8 cellular contexts compared by ENCODE assay signal in the genomic region with DNA sequence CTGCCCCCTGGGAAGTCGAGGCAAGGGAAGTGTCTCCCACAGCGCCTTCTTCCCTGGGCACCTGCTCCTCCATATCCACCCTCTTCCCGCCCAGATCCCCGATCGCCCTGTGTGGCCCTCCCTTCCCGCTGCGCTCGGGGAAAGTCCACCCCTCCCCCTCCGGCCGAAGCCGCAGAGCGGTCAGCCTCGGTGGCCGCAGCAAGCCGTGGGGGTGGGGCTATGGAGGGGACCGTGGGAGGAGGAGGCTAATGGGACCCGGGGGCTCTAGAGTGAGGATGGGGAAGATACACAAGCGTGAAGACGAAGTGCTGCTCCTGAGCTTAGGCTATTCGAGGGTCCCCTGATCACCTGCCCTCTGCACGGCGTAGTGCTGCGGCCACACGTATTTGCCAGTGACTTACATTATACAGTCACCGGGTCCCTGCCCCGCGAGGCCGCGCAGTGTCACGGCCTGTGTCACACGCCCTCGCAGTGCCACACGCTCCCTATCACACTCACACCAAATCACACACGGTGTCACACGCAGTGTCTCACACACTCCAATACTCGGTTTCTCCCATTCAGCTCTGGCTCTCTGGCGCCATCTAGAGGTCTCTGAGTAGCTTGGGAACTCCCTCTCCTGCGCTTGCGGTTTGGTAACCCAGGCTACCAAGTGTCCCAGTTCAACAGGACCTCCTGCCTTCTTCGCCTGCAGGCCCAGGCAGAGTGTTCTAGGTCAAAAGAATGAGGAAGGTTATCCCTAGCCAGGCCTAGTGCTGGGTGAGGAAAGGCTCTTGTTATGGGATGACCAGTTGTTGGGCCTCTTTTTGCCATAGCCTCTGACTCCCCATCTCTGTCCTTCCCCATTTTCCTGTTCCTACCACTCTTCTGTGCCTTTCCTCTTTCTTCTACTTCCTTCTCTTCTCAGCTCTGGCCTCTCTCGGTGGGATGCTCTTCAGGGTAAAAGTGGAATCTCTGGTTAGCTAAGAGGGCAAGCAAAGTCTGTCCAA. TPM values are rescaled to one million over a fixed set of nuclear protein-coding genes. Genes with fewer than 3 reads are reported as not detected.
DNase-seq lines count a peak whose midpoint lies in the region; ATAC-seq, FAIRE-seq and TF ChIP-seq lines count a peak whose summit lies in the region.

No MANE protein-coding gene starts in this region.

- peak; percentile 94 for FAIRE-seq in H1 (lab: Jason Lieb, UNC)

- intact Hi-C loops in CD4-positive, alpha-beta memory T cell (cut with micrococcal nuclease) = loop anchor here (1.0 to 5.0 kb wide), 9 partner anchors 30 to 263 kb away; partner anchors contain the start of gene DELE1

- H3K4me1 Mint-ChIP-seq in CD4-positive, alpha-beta memory T cell = peaks cover 20 to 51% (median 30%) of the 10 kb centered on the region in 4 donors

- peaks cover 0 to 3% (median 0%) of the 10 kb centered on the region in 8 donors for H3K9me3 Mint-ChIP-seq in CD4-positive, alpha-beta memory T cell

- TF ChIP-seq RAD21 in H1 (IDR thresholded peaks at IDR 0.05 in 1 of 2, conservative IDR thresholded peaks at IDR 0.05 in 1 of 2; ENCODE audit: low read depth in 2 of 2, low read length in 2 of 2) = peak; percentile 92 to 94

- no peak overlapping the region for H3K27ac ChIP-seq in CD4-positive, alpha-beta memory T cell (ENCODE audit: low read depth, low read length)
- H3K27ac ChIP-seq in H1 (ENCODE audit: low read depth, low read length) (peak overlapping the region; percentile 75), mesenchymal stem cell (ENCODE audit: low read length, poor library complexity, severe bottlenecking) (no peak overlapping the region)

- H4K5ac ChIP-seq in H1 (ENCODE audit: insufficient read length, low read depth, low read length) = peak overlapping the region; percentile 76

- H3K4me1 ChIP-seq in CD4-positive, alpha-beta memory T cell (ENCODE audit: insufficient read depth, low read length) = peaks cover 40% of the 10 kb centered on the region
- H3K4me1 ChIP-seq in H1 (replicated peaks in 1 of 4; ENCODE audit: control insufficient read depth in 3 of 4, insufficient read depth in 4 of 4, low read length in 3 of 4) (peaks cover 24 to 62% (median 45%) of the 10 kb centered on the region in 4 experiments), mesenchymal stem cell (ENCODE audit: control insufficient read depth, insufficient read depth, low read depth, low read length) (peaks cover 32% of the 10 kb centered on the region)

- H3K27me3 ChIP-seq in CD4-positive, alpha-beta memory T cell (ENCODE audit: insufficient read depth, low read length) = peaks cover 60% of the 10 kb centered on the region
- H3K27me3 ChIP-seq in H1 (replicated peaks in 1 of 4; ENCODE audit: control insufficient read depth in 3 of 4, extremely low read depth in 1 of 4, insufficient read depth in 3 of 4, low read length in 3 of 4) (peaks cover 0 to 4% (median 0%) of the 10 kb centered on the region in 4 experiments; a peak in 1 of 7 replicates), mesenchymal stem cell (ENCODE audit: control insufficient read depth in 1 of 2, insufficient read depth in 1 of 2, low read length in 2 of 2) (peaks cover 89 to 93% of the 10 kb centered on the region in 2 experiments)

- peak overlapping the region; percentile 80 for H2BK120ac ChIP-seq in H1 (replicated peaks; ENCODE audit: low read depth, low read length)
- H2BK120ac ChIP-seq in mesenchymal stem cell (ENCODE audit: low read depth, low read length) = no peak overlapping the region

- H3K14ac ChIP-seq in H1 (ENCODE audit: insufficient read length) = no peak overlapping the region
- no peak overlapping the region for H3K14ac ChIP-seq in mesenchymal stem cell (ENCODE audit: low read length in 2 of 2)

- H3K18ac ChIP-seq in H1 (ENCODE audit: extremely low read depth, low read length) (peak overlapping the region; percentile 98), mesenchymal stem cell (ENCODE audit: low read depth in 1 of 2, low read length in 2 of 2) (no peak overlapping the region)

- TF ChIP-seq POLR2A in H1 (IDR thresholded peaks at IDR 0.05; ENCODE audit: control extremely low read depth in 1 of 2, low read depth in 2 of 2, low read length in 2 of 2) = no peak; a peak in 1 of 3 replicates

- peak overlapping the region; percentile 99 for H2BK12ac ChIP-seq in H1 (ENCODE audit: low read depth, low read length)
- H2BK12ac ChIP-seq in mesenchymal stem cell (ENCODE audit: low read length in 2 of 2) = no peak overlapping the region

- H2AFZ ChIP-seq in H1 (ENCODE audit: low read length) (peak overlapping the region; percentile 2; the same call in 1 of the 2 replicates), mesenchymal stem cell (ENCODE audit: low read depth, low read length) (no peak overlapping the region)

- peak overlapping the region; percentile 78 to 92 (median 86) for H3K4me3 Mint-ChIP-seq in CD4-positive, alpha-beta memory T cell

- H2BK5ac ChIP-seq in H1 (ENCODE audit: low read depth, low read length) = peak overlapping the region; percentile 97
- no peak overlapping the region for H2BK5ac ChIP-seq in mesenchymal stem cell (ENCODE audit: low read depth, low read length, poor library complexity, severe bottlenecking)

- peak; percentile 88 to 93 (median 90) for DNase-seq in CD4-positive, alpha-beta memory T cell
- DNase-seq in HPDE6-E6E7 (ENCODE audit: extremely low spot score) = peak; percentile 82
- peak; percentile 69 for DNase-seq in NK-92 treated with Interleukin-12 subunit alpha and Interleukin-12 subunit beta, amount 100 ng/mL, for 24 hours (lab: John Stamatoyannopoulos, UW)
- DNase-seq in activated CD8-positive, alpha-beta memory T cell treated with anti-CD3 and anti-CD28 coated beads for 48 hours (ENCODE audit: low read depth in 2 of 3, low spot score in 2 of 3) = peak; percentile 62 to 78 (median 70)
- DNase-seq in H1 (ENCODE audit: low read depth in 1 of 2, low spot score in 2 of 2) = peak in 1 of 2 experiments; percentile 92
- DNase-seq in mesenchymal stem cell = peak; percentile 92
- DNase-seq in stimulated activated CD8-positive, alpha-beta memory T cell treated with anti-CD3 and anti-CD28 coated beads, Interleukin-12 subunit alpha, Interleukin-12 subunit beta, amount 100 ng/mL, for 1 hour (ENCODE audit: low read depth) = peak; percentile 85

- peak overlapping the region; percentile 95 for H3K4ac ChIP-seq in H1 (replicated peaks; ENCODE audit: insufficient read length, low read depth, low read length)
- H3K4ac ChIP-seq in mesenchymal stem cell (ENCODE audit: low read depth in 1 of 2, low read length in 2 of 2) = no peak overlapping the region

- H3K23me2 ChIP-seq in H1 (ENCODE audit: low read depth, low read length) = peaks cover 37% of the 10 kb centered on the region

- H2BK15ac ChIP-seq in H1 (ENCODE audit: low read length) (peak overlapping the region; percentile 92), mesenchymal stem cell (ENCODE audit: low read depth, poor library complexity, severe bottlenecking) (no peak overlapping the region)

- no peaks in the 10 kb centered on the region for H3K36me3 Mint-ChIP-seq in CD4-positive, alpha-beta memory T cell

- H3K79me1 ChIP-seq in H1 (ENCODE audit: low read depth, low read length) (peaks cover 8% of the 10 kb centered on the region; the same call in 1 of the 2 replicates), mesenchymal stem cell (replicated peaks; ENCODE audit: low read length, poor library complexity, severe bottlenecking) (no peaks in the 10 kb centered on the region)

- H3K79me2 ChIP-seq in H1 (ENCODE audit: control insufficient read depth in 1 of 2, insufficient read depth in 2 of 2, low read length in 2 of 2) = peaks cover 7 to 39% of the 10 kb centered on the region in 2 experiments

- H4K20me1 ChIP-seq in H1 (replicated peaks in 1 of 2; ENCODE audit: control insufficient read depth in 1 of 2, insufficient read depth in 2 of 2, low read length in 2 of 2) = peaks cover 3 to 10% of the 10 kb centered on the region in 2 experiments

- H3K27ac Mint-ChIP-seq in CD4-positive, alpha-beta memory T cell = peak overlapping the region; percentile 61 to 88 (median 64)

- H2BK20ac ChIP-seq in H1 (ENCODE audit: low read length) = peak overlapping the region; percentile 98; the same call in 1 of the 2 replicates

- H2AK5ac ChIP-seq in H1 (ENCODE audit: low read depth, low read length) = no peak overlapping the region
- H2AK5ac ChIP-seq in mesenchymal stem cell (ENCODE audit: low read length, severe bottlenecking) = no peak overlapping the region

- CTCF ChIA-PET in CD4-positive, alpha-beta memory T cell (lab: Charles Lee; ENCODE audit: partially characterized antibody) = interaction anchor here (0.6 to 8.4 kb wide), 49 partner anchors 11 to 315 kb away, joined by 3 to 239 read pairs (median 5); partner anchors contain the start of genes DELE1, PCDH12 and RNF14
- CTCF ChIA-PET in H1 (lab: Charles Lee; ENCODE audit: partially characterized antibody) = interaction anchor here (0.6 to 10.7 kb wide), 66 partner anchors 8 to 271 kb away, joined by 3 to 273 read pairs (median 7); partner anchors contain the start of genes ARAP3, DELE1, PCDH12 and RNF14

- no peak for TF ChIP-seq EP300 in H1 (IDR thresholded peaks at IDR 0.05; ENCODE audit: borderline replicate concordance in 1 of 2, low read depth in 2 of 2, low read length in 2 of 2)

- H3K4me3 ChIP-seq in CD4-positive, alpha-beta memory T cell (ENCODE audit: low read length in 2 of 2) = peak overlapping the region; percentile 53 to 76
- H3K4me3 ChIP-seq in H1 (ENCODE audit: extremely low read depth in 1 of 4, insufficient read depth in 2 of 4, low read depth in 3 of 4, low read length in 4 of 4) (peak overlapping the region; percentile 49 to 81 (median 66)), mesenchymal stem cell (ENCODE audit: insufficient read depth in 1 of 2, low read depth in 1 of 2, low read length in 2 of 2) (peak overlapping the region in 1 of 2 experiments; percentile 74)

- H3K36me3 ChIP-seq in CD4-positive, alpha-beta memory T cell (ENCODE audit: insufficient read depth, low read length) = no peaks in the 10 kb centered on the region
- no peaks in the 10 kb centered on the region for H3K36me3 ChIP-seq in H1 (ENCODE audit: control insufficient read depth in 2 of 4, insufficient read depth in 4 of 4, low read length in 3 of 4)
- no peaks in the 10 kb centered on the region for H3K36me3 ChIP-seq in mesenchymal stem cell (ENCODE audit: control insufficient read depth in 1 of 2, insufficient read depth in 2 of 2, low read depth in 1 of 2, low read length in 2 of 2)

- no peak overlapping the region for H3K23ac ChIP-seq in H1 (ENCODE audit: insufficient read length)
- H3K23ac ChIP-seq in mesenchymal stem cell (ENCODE audit: low read length in 2 of 2) = no peak overlapping the region

- H4K8ac ChIP-seq in H1 (ENCODE audit: extremely low read depth, insufficient read depth, low read length) (peak overlapping the region; percentile 69; the same call in 1 of the 2 replicates), mesenchymal stem cell (ENCODE audit: low read length) (no peak overlapping the region)

- H3K56ac ChIP-seq in H1 (replicated peaks; ENCODE audit: insufficient read length, low read depth, low read length) = peak overlapping the region; percentile 55

- WGBS in H1 (ENCODE audit: extremely low coverage in 1 of 2, insufficient coverage in 1 of 2, insufficient read length in 1 of 2, insufficient replicate concordance in 2 of 2, low coverage in 1 of 2, low lambda C conversion rate in 2 of 2, missing lambda C conversion rate in 1 of 2), 2 experiments = 2% methylated on average over 41 of the region's 41 CpGs; no CpG with 5 or more reads in 1 of the 2 experiments
- 2% methylated on average over 36 of the region's 41 CpGs for WGBS in mesenchymal stem cell

- H3K9me3 ChIP-seq in CD4-positive, alpha-beta memory T cell (ENCODE audit: control insufficient read depth in 1 of 2, low read length in 2 of 2) = no peaks in the 10 kb centered on the region
- H3K9me3 ChIP-seq in H1 (ENCODE audit: insufficient read depth in 2 of 2, low read depth in 1 of 2, low read length in 1 of 2) (no peaks in the 10 kb centered on the region), mesenchymal stem cell (ENCODE audit: control insufficient read depth, low read length) (no peaks in the 10 kb centered on the region)

- peak in 2 of 3 experiments; percentile 87 to 98; a peak in 3 of 4 replicates for TF ChIP-seq CTCF in H1 (IDR thresholded peaks at IDR 0.05; ENCODE audit: control extremely low read depth in 1 of 3, insufficient read depth in 1 of 3, low read depth in 1 of 3, low read length in 3 of 3)

- H3K4me2 ChIP-seq in H1 (ENCODE audit: insufficient read depth in 1 of 2, low read depth in 2 of 2, low read length in 2 of 2) (peak overlapping the region; percentile 99 to 100), mesenchymal stem cell (ENCODE audit: low read length, poor library complexity, severe bottlenecking) (peak overlapping the region; percentile 66)

- peak overlapping the region in 3 of 4 experiments; percentile 66 to 76 (median 71); a peak in 6 of 7 replicates for H3K9ac ChIP-seq in H1 (replicated peaks in 1 of 4; ENCODE audit: extremely low read depth in 1 of 4, low read depth in 3 of 4, low read length in 3 of 4)
- H3K9ac ChIP-seq in mesenchymal stem cell (ENCODE audit: low read length) = no peak overlapping the region

- peaks cover 54 to 63% of the 10 kb centered on the region in 2 donors for H3K27me3 Mint-ChIP-seq in CD4-positive, alpha-beta memory T cell

- peak; percentile 89 for ATAC-seq in GM19463 (IDR thresholded peaks at IDR 0.05; ENCODE audit: unreplicated experiment)

- POLR2A ChIA-PET in CD4-positive, alpha-beta memory T cell (lab: Charles Lee; ENCODE audit: partially characterized antibody) = interaction anchor here (0.7 to 4.6 kb wide), 16 partner anchors 12 to 214 kb away, joined by 3 to 63 read pairs (median 4); partner anchors contain the start of genes DELE1 and RNF14
- POLR2A ChIA-PET in H1 (lab: Charles Lee; ENCODE audit: partially characterized antibody) = interaction anchor here (0.7 to 13.5 kb wide), 32 partner anchors 10 to 635 kb away, joined by 3 to 210 read pairs (median 6); partner anchors contain the start of genes ARAP3, DELE1 and RNF14

- H4K91ac ChIP-seq in H1 (replicated peaks; ENCODE audit: insufficient read length, low read length) = peak overlapping the region; percentile 97
- no peak overlapping the region for H4K91ac ChIP-seq in mesenchymal stem cell (ENCODE audit: low read length)

RNA-seq across cellular contexts. Expression of gene PCDH1, which starts 0.9 kb away (rescaled TPM):
- total RNA-seq in CD4-positive, alpha-beta memory T cell = not detected
- polyA plus RNA-seq in CD4-positive, alpha-beta memory T cell = not detected
- 101 and 106 TPM in 2 replicates for total RNA-seq in H1 (2021; fragmentation: NEBNext Ultra II Directional; extraction: Animal tissue kit (Norgen Biotek cat#: 25700))
- 102 and 120 TPM in 2 replicates for polyA plus RNA-seq in H1 (2011; rRNA removed)
- polyA plus RNA-seq in H1 (2011; cell fraction: cytosol; rRNA removed) = 88.6 TPM
- 154 TPM for polyA plus RNA-seq in H1 (2011; cell fraction: nucleus; rRNA removed)
- polyA plus RNA-seq in H1 (2012, experiment 1 of 2) = 74.4 to 110 TPM (median 100 TPM) in 4 replicates
- polyA plus RNA-seq in H1 (2012, experiment 2 of 2) = 97.8 TPM
- 130 TPM for polyA plus RNA-seq in H1 (2013, experiment 1 of 2)
- 120 TPM for polyA plus RNA-seq in H1 (2013, experiment 2 of 2)
- polyA minus RNA-seq in H1 (2011; rRNA and poly(A)+ RNA removed) = 292 and 318 TPM in 2 replicates
- 143 TPM for polyA minus RNA-seq in H1 (2011; cell fraction: cytosol; rRNA and poly(A)+ RNA removed)
- polyA minus RNA-seq in H1 (2011; cell fraction: nucleus; rRNA and poly(A)+ RNA removed) = 96.9 TPM
- 2.1 TPM for polyA plus RNA-seq in mesenchymal stem cell (2013, experiment 1 of 2)
- 2.0 TPM for polyA plus RNA-seq in mesenchymal stem cell (2013, experiment 2 of 2)

RNA-seq across cellular contexts. Expression of gene DELE1, which starts 44.6 kb away (rescaled TPM):
- total RNA-seq in CD4-positive, alpha-beta memory T cell = 10 to 100 TPM; 73.2 to 83.1 TPM
- 10 to 100 TPM; 31.4 to 44.3 TPM for polyA plus RNA-seq in CD4-positive, alpha-beta memory T cell
- total RNA-seq in H1 (2021; fragmentation: NEBNext Ultra II Directional; extraction: Animal tissue kit (Norgen Biotek cat#: 25700)) = 59.6 and 61.4 TPM in 2 replicates
- 114 and 132 TPM in 2 replicates for polyA plus RNA-seq in H1 (2011; rRNA removed)
- polyA plus RNA-seq in H1 (2011; cell fraction: cytosol; rRNA removed) = 98.7 TPM
- 310 TPM for polyA plus RNA-seq in H1 (2011; cell fraction: nucleus; rRNA removed)
- polyA plus RNA-seq in H1 (2012, experiment 1 of 2) = 71.4 to 88.2 TPM (median 72.4 TPM) in 4 replicates
- polyA plus RNA-seq in H1 (2012, experiment 2 of 2) = 49.9 TPM
- 46.8 TPM for polyA plus RNA-seq in H1 (2013, experiment 1 of 2)
- polyA plus RNA-seq in H1 (2013, experiment 2 of 2) = 41.4 TPM
- 84.7 and 92.9 TPM in 2 replicates for polyA minus RNA-seq in H1 (2011; rRNA and poly(A)+ RNA removed)
- polyA minus RNA-seq in H1 (2011; cell fraction: cytosol; rRNA and poly(A)+ RNA removed) = 35.0 TPM
- 93.7 TPM for polyA minus RNA-seq in H1 (2011; cell fraction: nucleus; rRNA and poly(A)+ RNA removed)
- 36.7 TPM for polyA plus RNA-seq in mesenchymal stem cell (2013, experiment 1 of 2)
- 36.2 TPM for polyA plus RNA-seq in mesenchymal stem cell (2013, experiment 2 of 2)

Comparison
In these comparisons a context has a peak if more than half of its experiments do, and no peak if none do; other contexts are left out.
1. RNA of gene PCDH1, which starts 0.9 kb away (total RNA-seq): 101 to 106 TPM in H1; not detected in CD4-positive, alpha-beta memory T cell; every median in the first group is over 100 times any median in the second.